In the genomic region with DNA sequence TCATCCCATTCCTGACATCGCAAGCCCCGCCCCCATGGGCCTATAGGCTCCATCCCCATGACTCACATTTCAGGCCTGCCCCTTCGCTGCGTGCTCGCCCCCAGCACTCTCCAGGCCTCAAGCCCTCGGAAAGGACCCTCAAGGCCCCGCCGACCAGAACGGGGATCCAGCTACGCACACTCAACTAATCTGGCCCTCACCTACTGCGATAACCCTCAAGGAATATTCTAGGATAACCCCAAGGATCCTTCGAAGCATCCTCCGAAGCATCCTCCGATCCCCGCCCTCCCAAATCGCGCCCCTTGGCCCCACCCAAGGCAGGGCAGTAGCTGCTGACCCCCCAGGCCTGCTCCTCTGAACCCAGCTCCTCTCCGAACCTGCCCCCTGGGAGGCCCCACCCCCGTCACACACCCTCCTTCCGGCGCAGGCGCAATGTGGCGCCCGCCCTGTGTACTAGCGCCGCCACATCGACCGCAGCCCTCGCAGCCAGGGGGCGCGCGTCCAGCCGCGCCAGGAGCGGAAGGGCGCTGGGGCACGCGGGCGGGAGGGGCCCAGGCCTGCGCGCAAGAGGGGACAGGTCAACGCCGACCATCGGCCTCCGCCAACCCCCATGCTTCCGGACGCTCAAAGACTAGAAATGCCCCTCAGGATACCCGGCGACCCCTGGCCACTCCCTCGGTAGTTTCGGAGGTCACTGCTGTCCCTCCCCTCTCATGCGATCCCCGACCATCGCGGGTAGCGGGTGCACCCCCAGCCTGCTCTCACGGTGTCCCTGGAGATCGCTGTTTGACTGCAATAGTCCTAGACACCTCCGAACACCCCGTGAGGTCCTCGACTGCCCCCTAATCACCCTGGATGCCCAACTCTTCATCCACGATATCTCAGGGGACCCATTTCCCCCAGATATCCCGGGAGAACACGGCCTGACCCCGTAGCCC, we compare ENCODE assay signal across 6 cellular contexts. TPM values are rescaled to one million over a fixed set of nuclear protein-coding genes. Genes with fewer than 3 reads are reported as not detected.
DNase-seq lines count a peak whose midpoint lies in the region; ATAC-seq and TF ChIP-seq lines count a peak whose summit lies in the region.

No MANE protein-coding gene starts in this region.

- H3K36me3 ChIP-seq in CD8-positive, alpha-beta T cell (ENCODE audit: insufficient read depth, low read length), result no peaks in the 10 kb centered on the region
- H3K36me3 ChIP-seq in H7 (replicated peaks; ENCODE audit: control insufficient read depth, insufficient read depth, low read length) (no peaks in the 10 kb centered on the region), skeletal muscle satellite cell (ENCODE audit: insufficient read depth, low read length) (no peaks in the 10 kb centered on the region)

- POLR2A ChIA-PET in CD8-positive, alpha-beta T cell (lab: Charles Lee), result interaction anchor here (0.6 to 2.2 kb wide), 5 partner anchors 10 to 112 kb away, joined by 3 to 11 read pairs (median 3); a partner anchor contains a TSS

- H3K36me3 Mint-ChIP-seq in CD8-positive, alpha-beta T cell, result no peaks in the 10 kb centered on the region

- peak overlapping the region; percentile 78 for H3K27ac ChIP-seq in CD8-positive, alpha-beta T cell (ENCODE audit: low read depth, low read length)
- H3K27ac ChIP-seq in foreskin keratinocyte, result peak overlapping the region; percentile 97

- peak overlapping the region; percentile 83 for H3K4me3 ChIP-seq in CD8-positive, alpha-beta T cell (ENCODE audit: low read depth, low read length)
- H3K4me3 ChIP-seq in H7 (ENCODE audit: insufficient read depth, low read depth, low read length) (peak overlapping the region; percentile 54), skeletal muscle satellite cell (ENCODE audit: low read length) (peak overlapping the region; percentile 78)

- peak; percentile 36 for TF ChIP-seq CTCF in CD8-positive, alpha-beta T cell (IDR thresholded peaks at IDR 0.05)
- TF ChIP-seq CTCF in foreskin keratinocyte (conservative IDR thresholded peaks at IDR 0.05), result peak; percentile 87

- H3K9me3 Mint-ChIP-seq in CD8-positive, alpha-beta T cell, result no peaks in the 10 kb centered on the region

- CTCF ChIA-PET in CD8-positive, alpha-beta T cell (lab: Charles Lee), result interaction anchor here (0.6 to 0.8 kb wide), 7 partner anchors 8 to 41 kb away, joined by 3 to 6 read pairs (median 3); no protein-coding TSS in a partner anchor

- H3K4me1 Mint-ChIP-seq in CD8-positive, alpha-beta T cell (ENCODE audit: low read depth), result peaks cover 18% of the 10 kb centered on the region

- peak; percentile 69 to 90 (median 83) for DNase-seq in CD8-positive, alpha-beta T cell
- DNase-seq in H7 (peak; percentile 90), NCI-H2081 treated with DMSO at 0.1 percent for 48 hours (lab: John Stamatoyannopoulos, UW) (peak; percentile 28), foreskin keratinocyte (peak; percentile 69 to 82)
- DNase-seq in activated CD8-positive, alpha-beta memory T cell treated with anti-CD3 and anti-CD28 coated beads for 1 hour (ENCODE audit: extremely low read depth in 1 of 2, low read depth in 1 of 2), result peak; percentile 52 to 79

- H3K9me3 ChIP-seq in CD8-positive, alpha-beta T cell (ENCODE audit: low read length), result no peaks in the 10 kb centered on the region
- H3K9me3 ChIP-seq in skeletal muscle satellite cell (replicated peaks; ENCODE audit: low read length), result no peaks in the 10 kb centered on the region

- H3K4me2 ChIP-seq in skeletal muscle satellite cell (ENCODE audit: low read length), result peak overlapping the region; percentile 95

- ATAC-seq in CD8-positive, alpha-beta T cell, result peak; percentile 94
- peak; percentile 93 for ATAC-seq in foreskin keratinocyte

- H3K4me1 ChIP-seq in CD8-positive, alpha-beta T cell (ENCODE audit: insufficient read depth, low read length), result peaks cover 7% of the 10 kb centered on the region
- H3K4me1 ChIP-seq in foreskin keratinocyte (peaks cover 3% of the 10 kb centered on the region), skeletal muscle satellite cell (ENCODE audit: control insufficient read depth, insufficient read depth, low read length) (peaks cover 3% of the 10 kb centered on the region)

- H3K27me3 ChIP-seq in CD8-positive, alpha-beta T cell (ENCODE audit: insufficient read depth, low read length), result no peaks in the 10 kb centered on the region
- H3K27me3 ChIP-seq in H7 (ENCODE audit: control insufficient read depth, insufficient read depth, low read length) (peaks cover 13% of the 10 kb centered on the region), foreskin keratinocyte (no peaks in the 10 kb centered on the region), skeletal muscle satellite cell (ENCODE audit: control insufficient read depth, insufficient read depth, low read length) (no peaks in the 10 kb centered on the region)

- H3K27ac Mint-ChIP-seq in CD8-positive, alpha-beta T cell, result peak overlapping the region; percentile 95

- H3K9ac ChIP-seq in skeletal muscle satellite cell (ENCODE audit: low read depth, low read length), result peak overlapping the region; percentile 91

- peak overlapping the region; percentile 92 for H3K4me3 Mint-ChIP-seq in CD8-positive, alpha-beta T cell

- no peaks in the 10 kb centered on the region for H3K27me3 Mint-ChIP-seq in CD8-positive, alpha-beta T cell (ENCODE audit: low read depth)

- intact Hi-C loops in CD8-positive, alpha-beta T cell (cut with DNase I, micrococcal nuclease), result loop anchor here in 1 of 2 experiments (1.0 kb wide), 2 partner anchors 10 to 30 kb away; a partner anchor contains a TSS

RNA-seq across cellular contexts. Expression of a gene that starts 6.4 kb away (rescaled TPM):
- under 1 TPM; 0.31 to 0.84 TPM for total RNA-seq in CD8-positive, alpha-beta T cell
- 0.21 and 1.00 TPM in 2 replicates for total RNA-seq in H7 (2014; rRNA removed; shearing (Covaris generic))
- 1.6 and 2.0 TPM in 2 replicates for total RNA-seq in foreskin keratinocyte
- 2.0 and 2.6 TPM in 2 replicates for polyA plus RNA-seq in foreskin keratinocyte
- 0.66 and 0.76 TPM in 2 replicates for total RNA-seq in skeletal muscle satellite cell (2012; rRNA removed)

RNA-seq across cellular contexts. Expression of a gene that starts 15.5 kb away (rescaled TPM):
- total RNA-seq in CD8-positive, alpha-beta T cell, result 10 to 100 TPM; 95.9 to 96.4 TPM
- 1.1 and 1.5 TPM in 2 replicates for total RNA-seq in H7 (2014; rRNA removed; shearing (Covaris generic))
- 249 and 284 TPM in 2 replicates for total RNA-seq in foreskin keratinocyte
- polyA plus RNA-seq in foreskin keratinocyte, result 462 and 529 TPM in 2 replicates
- total RNA-seq in skeletal muscle satellite cell (2012; rRNA removed), result 33.7 and 54.6 TPM in 2 replicates

RNA-seq across cellular contexts. Expression of a gene that starts 30.0 kb away (rescaled TPM):
- total RNA-seq in CD8-positive, alpha-beta T cell, result 1 to 10 TPM in 1 of 2 experiments, under 1 TPM in 1; 0.98 to 1.5 TPM
- 8.9 and 13.9 TPM in 2 replicates for total RNA-seq in H7 (2014; rRNA removed; shearing (Covaris generic))
- total RNA-seq in foreskin keratinocyte, result 16.3 and 17.1 TPM in 2 replicates
- polyA plus RNA-seq in foreskin keratinocyte, result 14.8 and 16.4 TPM in 2 replicates
- 9.9 and 10.7 TPM in 2 replicates for total RNA-seq in skeletal muscle satellite cell (2012; rRNA removed)

RNA-seq across cellular contexts. Expression of a gene that starts 32.6 kb away (rescaled TPM):
- total RNA-seq in CD8-positive, alpha-beta T cell, result 10 to 100 TPM; 10.9 to 12.6 TPM
- 24.4 and 31.4 TPM in 2 replicates for total RNA-seq in H7 (2014; rRNA removed; shearing (Covaris generic))
- 21.8 and 21.9 TPM in 2 replicates for total RNA-seq in foreskin keratinocyte
- 24.1 and 24.8 TPM in 2 replicates for polyA plus RNA-seq in foreskin keratinocyte
- total RNA-seq in skeletal muscle satellite cell (2012; rRNA removed), result 13.2 and 13.8 TPM in 2 replicates

RNA-seq across cellular contexts. Expression of a gene that starts 43.8 kb away (rescaled TPM):
- under 1 TPM; 0.44 to 0.65 TPM for total RNA-seq in CD8-positive, alpha-beta T cell
- 1.7 and 1.9 TPM in 2 replicates for total RNA-seq in H7 (2014; rRNA removed; shearing (Covaris generic))
- total RNA-seq in foreskin keratinocyte, result 0.20 and 0.28 TPM in 2 replicates
- polyA plus RNA-seq in foreskin keratinocyte, result 0.20 and 0.31 TPM in 2 replicates
- under 0.01 and 0.25 TPM in 2 replicates for total RNA-seq in skeletal muscle satellite cell (2012; rRNA removed)

Comparison
In these comparisons a context has a peak if more than half of its experiments do, and no peak if none do; other contexts are left out.
1. Peak in every context shown above with its lines: DNase-seq, ATAC-seq, H3K4me3 ChIP-seq and H3K27ac ChIP-seq.
2. DNase-seq: peak in every context shown above with its lines; median percentile 90 in H7; 83 in CD8-positive, alpha-beta T cell; 76 in foreskin keratinocyte; 66 in activated CD8-positive, alpha-beta memory T cell treated with anti-CD3 and anti-CD28 coated beads for 1 hour; 28 in NCI-H2081 treated with DMSO at 0.1 percent for 48 hours.
3. RNA of a gene that starts 15.5 kb away (total RNA-seq): 249 to 284 TPM in foreskin keratinocyte and 95.9 to 96.4 TPM in CD8-positive, alpha-beta T cell; 1.1 to 1.5 TPM in H7; every median in the first group is over 10 times any median in the second.